8 cellular contexts compared by ENCODE assay signal in the genomic region with DNA sequence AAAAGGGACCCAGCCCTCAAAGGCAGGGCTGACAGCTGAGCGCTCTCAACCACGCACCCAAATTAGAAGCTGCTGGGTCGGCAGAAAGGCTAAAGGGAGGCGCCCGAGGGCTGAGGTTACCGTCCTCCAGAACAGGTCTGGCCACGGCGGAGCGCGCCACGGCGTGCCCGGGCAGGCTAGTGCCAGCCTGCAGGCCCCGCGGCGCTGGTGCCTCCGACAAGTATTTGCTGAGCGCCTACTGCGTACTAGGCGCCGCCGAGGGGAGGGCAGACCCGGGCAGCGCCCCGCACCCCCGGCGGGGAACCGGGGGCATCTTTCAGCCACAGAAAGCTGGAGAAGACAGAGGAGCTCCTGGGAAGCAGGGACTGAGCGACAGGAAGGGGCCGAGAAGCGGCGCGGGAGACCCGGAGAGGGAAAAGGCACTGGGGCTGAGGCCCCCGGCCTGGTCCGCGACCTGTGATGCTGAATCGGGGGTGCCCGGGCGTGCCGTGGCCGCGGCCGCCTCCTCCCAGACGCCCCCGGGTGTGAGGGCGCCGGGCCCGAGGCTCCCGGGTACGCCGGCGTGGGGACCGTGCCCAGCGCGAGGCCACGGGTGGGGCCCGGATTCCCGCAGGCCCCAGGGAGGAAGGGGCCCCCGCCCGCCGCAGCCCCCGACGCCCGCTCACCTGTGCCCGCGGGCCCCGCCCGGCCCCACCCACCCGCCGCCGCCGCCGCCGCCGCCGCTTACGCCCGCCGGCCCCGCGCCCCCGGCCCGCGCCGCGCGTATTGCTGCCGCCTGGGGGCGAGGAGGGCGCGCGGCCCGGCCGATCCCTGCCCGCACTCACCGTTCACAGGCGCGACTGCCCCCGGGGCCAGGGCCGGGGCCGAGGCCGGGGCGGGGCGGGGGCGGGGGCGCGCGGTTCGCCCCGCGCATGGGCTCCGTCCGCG. TPM values are rescaled to one million over a fixed set of nuclear protein-coding genes. Genes with fewer than 3 reads are reported as not detected.
DNase-seq lines count a peak whose midpoint lies in the region; ATAC-seq and TF ChIP-seq lines count a peak whose summit lies in the region.

No MANE protein-coding gene starts in this region.

- TF ChIP-seq POLR2A in right lobe of liver (IDR thresholded peaks at IDR 0.05) (no peak), testis (IDR thresholded peaks at IDR 0.05) (no peak)

- ATAC-seq in HG02759 (IDR thresholded peaks at IDR 0.05; ENCODE audit: unreplicated experiment) (peak; percentile 1), right lobe of liver (peak in 1 of 4 donors; percentile 2), GM18520 (IDR thresholded peaks at IDR 0.05; ENCODE audit: unreplicated experiment) (no peak)

- DNase-seq in GM12865 (ENCODE audit: low read depth), result peak; percentile 60
- DNase-seq in RWPE1 (ENCODE audit: low spot score), result peak; percentile 79
- peak; percentile 20 to 32 for DNase-seq in cardiac fibroblast (ENCODE audit: low read depth in 2 of 2)
- DNase-seq in right lobe of liver, result peak; percentile 60 to 62 (median 60)
- peak; percentile 46 for DNase-seq in testis
- no peak for DNase-seq in OCI-M2 (lab: John Stamatoyannopoulos, UW; ENCODE audit: unreplicated experiment)

- H3K27ac ChIP-seq in RWPE1 (peak overlapping the region; percentile 99), right lobe of liver (no peak overlapping the region), testis (peak overlapping the region; percentile 44 to 64)

- H3K4me3 ChIP-seq in GM12865 (ENCODE audit: low read depth, low read length) (peak overlapping the region; percentile 74), cardiac fibroblast (replicated peaks in 1 of 2; ENCODE audit: low read depth in 2 of 2, low read length in 2 of 2) (peak overlapping the region; percentile 80), right lobe of liver (peak overlapping the region; percentile 70 to 78 (median 74)), testis (peak overlapping the region; percentile 60 to 78)

- H3K36me3 ChIP-seq in right lobe of liver (peaks cover 0 to 9% (median 0%) of the 10 kb centered on the region in 4 donors), testis (ENCODE audit: low read depth, missing control alignments) (no peaks in the 10 kb centered on the region)

- POLR2A ChIA-PET in RWPE1 (lab: Yijun Ruan, JAX; ENCODE audit: low non-redundant PET), result interaction anchor here (0.6 to 0.9 kb wide), 2 partner anchors 25 to 122 kb away, joined by 3 to 10 read pairs; no protein-coding TSS in a partner anchor

- WGBS in right lobe of liver (ENCODE audit: insufficient coverage, low coverage, low lambda C conversion rate, missing lambda C conversion rate), result 3% methylated on average over 8 of the region's 115 CpGs
- 1 to 7% methylated on average over 3 to 112 of the region's 115 CpGs for WGBS in testis, 2 donors

- H3K27me3 ChIP-seq in right lobe of liver (no peaks in the 10 kb centered on the region), testis (no peaks in the 10 kb centered on the region)

- H3K9me3 ChIP-seq in right lobe of liver (no peaks in the 10 kb centered on the region), testis (no peaks in the 10 kb centered on the region)

- intact Hi-C loops in right lobe of liver (cut with DNase I) (no loop called here), testis (cut with DNase I; ENCODE audit: low total_unique reads) (no loop called here)

- TF ChIP-seq CTCF in GM12865 (IDR thresholded peaks at IDR 0.05; ENCODE audit: insufficient read depth, low read depth, low read length, missing control alignments), result no peak
- TF ChIP-seq CTCF in RWPE1 (conservative IDR thresholded peaks at IDR 0.05; ENCODE audit: low read depth), result no peak
- TF ChIP-seq CTCF in cardiac fibroblast (IDR thresholded peaks at IDR 0.05; ENCODE audit: low read depth, low read length), result no peak
- no peak for TF ChIP-seq CTCF in right lobe of liver (IDR thresholded peaks at IDR 0.05)
- TF ChIP-seq CTCF in testis (IDR thresholded peaks at IDR 0.05), result no peak

- CTCF ChIA-PET in RWPE1 (lab: Yijun Ruan, JAX), result interaction anchor here (0.6 to 3.0 kb wide), 4 partner anchors 16 to 539 kb away, joined by 3 to 15 read pairs (median 4); no protein-coding TSS in a partner anchor

- H3K4me1 ChIP-seq in right lobe of liver (peaks cover 0 to 22% (median 8%) of the 10 kb centered on the region in 4 donors), testis (peaks cover 27% of the 10 kb centered on the region)

RNA-seq across cellular contexts. Expression of a gene that starts 0.5 kb away (rescaled TPM):
- total RNA-seq in right lobe of liver (10 to 100 TPM in 5 of 6 experiments, 1 to 10 TPM in 1; 7.6 to 20.9 (median 14.8) TPM), testis (10 to 100 TPM; 35.1 to 49.7 TPM)
- 31.4 TPM for polyA plus RNA-seq in testis (ENCODE audit: insufficient read depth, low read depth, low replicate concordance)

RNA-seq across cellular contexts. Expression of a gene that starts 2.5 kb away (rescaled TPM):
- total RNA-seq in right lobe of liver (1 to 10 TPM in 1 of 6 experiments, under 1 TPM in 4, not detected in 1; 0.12 to 1.1 (median 0.71) TPM), testis (10 to 100 TPM; 11.6 to 22.2 TPM)
- 23.5 TPM for polyA plus RNA-seq in testis (ENCODE audit: insufficient read depth, low read depth, low replicate concordance)

RNA-seq across cellular contexts. Expression of a gene that starts 25.7 kb away (rescaled TPM):
- 10 to 100 TPM in 1 of 6 experiments, 1 to 10 TPM in 5; 4.7 to 14.7 (median 7.9) TPM for total RNA-seq in right lobe of liver
- 10 to 100 TPM; 29.2 to 59.9 TPM for total RNA-seq in testis
- polyA plus RNA-seq in testis (ENCODE audit: insufficient read depth, low read depth, low replicate concordance), result 26.1 TPM

RNA-seq across cellular contexts. Expression of a gene that starts 25.9 kb away (rescaled TPM):
- total RNA-seq in right lobe of liver (10 to 100 TPM; 20.5 to 61.1 (median 39.5) TPM), testis (10 to 100 TPM; 22.0 to 35.7 TPM)
- 13.2 TPM for polyA plus RNA-seq in testis (ENCODE audit: insufficient read depth, low read depth, low replicate concordance)

RNA-seq across cellular contexts. Expression of a gene that starts 27.8 kb away (rescaled TPM):
- total RNA-seq in right lobe of liver (100 to 1,000 TPM in 2 of 6 experiments, 10 to 100 TPM in 4; 66.4 to 135 (median 76.2) TPM), testis (100 to 1,000 TPM; 210 to 264 TPM)
- 211 TPM for polyA plus RNA-seq in testis (ENCODE audit: insufficient read depth, low read depth, low replicate concordance)

Comparison
In these comparisons a context has a peak if more than half of its experiments do, and no peak if none do; other contexts are left out.
1. H3K27ac ChIP-seq: peak in RWPE1 (single experiment) and testis (2 of 2); none in right lobe of liver (0 of 3).
2. RNA of a gene that starts 2.5 kb away (total RNA-seq): 11.6 to 22.2 TPM in testis; 0.12 to 1.1 TPM in right lobe of liver; every median in the first group is over 4 times any median in the second.
3. Peak in every context shown above with its lines, with median percentiles within 50 percentile points of each other: H3K4me3 ChIP-seq.